ENCODE assay signal across 1 cellular context in the genomic region with DNA sequence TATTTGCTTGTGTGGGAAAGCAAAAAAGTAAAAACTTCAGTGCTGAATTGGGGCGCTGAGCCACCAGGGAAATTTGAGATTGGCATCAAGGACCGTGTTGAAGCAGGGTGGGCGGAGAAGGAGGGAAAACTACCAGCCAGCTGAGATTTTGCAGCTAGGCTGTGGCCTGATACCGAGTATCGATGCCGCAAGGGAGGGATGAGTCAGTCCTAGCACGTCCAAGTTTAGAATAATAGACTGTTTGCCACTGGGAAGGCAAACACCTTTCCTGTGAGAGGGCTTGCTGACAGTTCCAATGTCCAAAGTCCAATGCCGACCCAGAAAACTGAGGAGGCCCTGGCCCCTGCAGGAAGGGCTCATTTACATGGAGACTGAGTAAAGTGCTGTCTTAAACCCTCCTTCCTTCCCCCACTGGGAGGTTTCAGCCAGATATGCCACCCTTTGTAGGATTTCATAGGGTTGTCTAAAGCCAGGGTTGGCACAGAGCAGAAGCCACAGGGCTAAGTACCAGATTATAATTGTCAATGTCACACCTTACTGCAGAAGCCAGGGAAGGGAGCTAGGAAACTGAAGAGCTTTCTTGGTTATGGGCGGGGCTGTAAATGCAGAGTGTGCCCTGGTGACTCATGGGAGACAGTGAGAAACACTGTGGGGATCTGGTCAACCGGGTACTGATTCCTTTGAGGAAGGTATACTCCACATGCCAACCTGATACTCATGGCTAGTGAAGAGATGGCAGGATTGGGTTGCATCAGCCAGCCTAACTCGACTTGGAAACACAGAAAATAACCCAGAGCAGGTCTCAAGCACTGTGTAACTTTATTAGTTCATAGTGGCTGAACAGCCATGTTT.
A peak's percentile ranks its signal among the peaks of the same experiment; 100 is the strongest.
TF ChIP-seq lines count a peak whose summit lies in the region.

No MANE protein-coding gene starts in this region.

TF ChIP-seq in K562, 482 proteins besides CTCF, POLR2A, EP300 and RAD21 (continued from another document and continues in another):
- TF ChIP-seq ZMIZ1 (IDR thresholded peaks at IDR 0.05; ENCODE audit: low read depth in 2 of 2, low read length in 2 of 2), result no peak
- no peak for TF ChIP-seq XRCC5 (IDR thresholded peaks at IDR 0.05; ENCODE audit: low read depth, low read length)
- TF ChIP-seq, protein P1, sequence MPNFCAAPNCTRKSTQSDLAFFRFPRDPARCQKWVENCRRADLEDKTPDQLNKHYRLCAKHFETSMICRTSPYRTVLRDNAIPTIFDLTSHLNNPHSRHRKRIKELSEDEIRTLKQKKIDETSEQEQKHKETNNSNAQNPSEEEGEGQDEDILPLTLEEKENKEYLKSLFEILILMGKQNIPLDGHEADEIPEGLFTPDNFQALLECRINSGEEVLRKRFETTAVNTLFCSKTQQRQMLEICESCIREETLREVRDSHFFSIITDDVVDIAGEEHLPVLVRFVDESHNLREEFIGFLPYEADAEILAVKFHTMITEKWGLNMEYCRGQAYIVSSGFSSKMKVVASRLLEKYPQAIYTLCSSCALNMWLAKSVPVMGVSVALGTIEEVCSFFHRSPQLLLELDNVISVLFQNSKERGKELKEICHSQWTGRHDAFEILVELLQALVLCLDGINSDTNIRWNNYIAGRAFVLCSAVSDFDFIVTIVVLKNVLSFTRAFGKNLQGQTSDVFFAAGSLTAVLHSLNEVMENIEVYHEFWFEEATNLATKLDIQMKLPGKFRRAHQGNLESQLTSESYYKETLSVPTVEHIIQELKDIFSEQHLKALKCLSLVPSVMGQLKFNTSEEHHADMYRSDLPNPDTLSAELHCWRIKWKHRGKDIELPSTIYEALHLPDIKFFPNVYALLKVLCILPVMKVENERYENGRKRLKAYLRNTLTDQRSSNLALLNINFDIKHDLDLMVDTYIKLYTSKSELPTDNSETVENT (CRISPR knock-in tag; IDR thresholded peaks at IDR 0.05), result no peak
- no peak for TF ChIP-seq ETS2 (tag; IDR thresholded peaks at IDR 0.05; ENCODE audit: borderline replicate concordance, poor library complexity, severe bottlenecking)
- TF ChIP-seq, protein P2, sequence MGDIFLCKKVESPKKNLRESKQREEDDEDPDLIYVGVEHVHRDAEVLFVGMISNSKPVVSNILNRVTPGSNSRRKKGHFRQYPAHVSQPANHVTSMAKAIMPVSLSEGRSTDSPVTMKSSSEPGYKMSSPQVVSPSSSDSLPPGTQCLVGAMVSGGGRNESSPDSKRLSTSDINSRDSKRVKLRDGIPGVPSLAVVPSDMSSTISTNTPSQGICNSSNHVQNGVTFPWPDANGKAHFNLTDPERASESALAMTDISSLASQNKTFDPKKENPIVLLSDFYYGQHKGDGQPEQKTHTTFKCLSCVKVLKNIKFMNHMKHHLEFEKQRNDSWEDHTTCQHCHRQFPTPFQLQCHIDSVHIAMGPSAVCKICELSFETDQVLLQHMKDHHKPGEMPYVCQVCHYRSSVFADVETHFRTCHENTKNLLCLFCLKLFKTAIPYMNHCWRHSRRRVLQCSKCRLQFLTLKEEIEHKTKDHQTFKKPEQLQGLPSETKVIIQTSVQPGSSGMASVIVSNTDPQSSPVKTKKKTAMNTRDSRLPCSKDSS (IDR thresholded peaks at IDR 0.05; ENCODE audit: low read depth, partially characterized antibody), result no peak
- TF ChIP-seq ARNT (IDR thresholded peaks at IDR 0.05), result no peak; a peak in 1 of 4 replicates
- TF ChIP-seq, protein P3, sequence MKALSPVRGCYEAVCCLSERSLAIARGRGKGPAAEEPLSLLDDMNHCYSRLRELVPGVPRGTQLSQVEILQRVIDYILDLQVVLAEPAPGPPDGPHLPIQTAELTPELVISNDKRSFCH (CRISPR knock-in tag; IDR thresholded peaks at IDR 0.05), result no peak
- TF ChIP-seq, protein P3 (tag; IDR thresholded peaks at IDR 0.05), result peak; percentile 83
- TF ChIP-seq ELF1 (tag; IDR thresholded peaks at IDR 0.05), result no peak; the same call in 1 of the 2 replicates
- peak in 1 of 3 experiments; percentile 59; a peak in 1 of 6 replicates for TF ChIP-seq ZBTB11 (CRISPR knock-in tag; IDR thresholded peaks at IDR 0.05)
- TF ChIP-seq E2F3 (CRISPR knock-in tag; IDR thresholded peaks at IDR 0.05), result no peak
- peak; percentile 84 for TF ChIP-seq ZNF766 (CRISPR knock-in tag; conservative IDR thresholded peaks at IDR 0.05)
- TF ChIP-seq ZBTB17 (CRISPR knock-in tag; IDR thresholded peaks at IDR 0.05), result 0 out of 2 replicates have a peak, but pooled peaks have one; percentile 50
- TF ChIP-seq NCOA2 (IDR thresholded peaks at IDR 0.05; ENCODE audit: partially characterized antibody in 2 of 2), result no peak
- TF ChIP-seq PTBP1 (IDR thresholded peaks at IDR 0.05; ENCODE audit: low read depth, low read length), result no peak
- no peak for TF ChIP-seq JUNB (CRISPR knock-in tag; conservative IDR thresholded peaks at IDR 0.05)
- 0 out of 2 replicates have a peak, but pooled peaks have one; percentile 20 for TF ChIP-seq NFRKB (IDR thresholded peaks at IDR 0.05; ENCODE audit: low read depth)
- peak; percentile 53; the same call in 1 of the 2 replicates for TF ChIP-seq STAT5A (IDR thresholded peaks at IDR 0.05; ENCODE audit: borderline replicate concordance, low read length)
- TF ChIP-seq CAMTA2 (CRISPR knock-in tag; conservative IDR thresholded peaks at IDR 0.05), result no peak
- TF ChIP-seq, protein P4, sequence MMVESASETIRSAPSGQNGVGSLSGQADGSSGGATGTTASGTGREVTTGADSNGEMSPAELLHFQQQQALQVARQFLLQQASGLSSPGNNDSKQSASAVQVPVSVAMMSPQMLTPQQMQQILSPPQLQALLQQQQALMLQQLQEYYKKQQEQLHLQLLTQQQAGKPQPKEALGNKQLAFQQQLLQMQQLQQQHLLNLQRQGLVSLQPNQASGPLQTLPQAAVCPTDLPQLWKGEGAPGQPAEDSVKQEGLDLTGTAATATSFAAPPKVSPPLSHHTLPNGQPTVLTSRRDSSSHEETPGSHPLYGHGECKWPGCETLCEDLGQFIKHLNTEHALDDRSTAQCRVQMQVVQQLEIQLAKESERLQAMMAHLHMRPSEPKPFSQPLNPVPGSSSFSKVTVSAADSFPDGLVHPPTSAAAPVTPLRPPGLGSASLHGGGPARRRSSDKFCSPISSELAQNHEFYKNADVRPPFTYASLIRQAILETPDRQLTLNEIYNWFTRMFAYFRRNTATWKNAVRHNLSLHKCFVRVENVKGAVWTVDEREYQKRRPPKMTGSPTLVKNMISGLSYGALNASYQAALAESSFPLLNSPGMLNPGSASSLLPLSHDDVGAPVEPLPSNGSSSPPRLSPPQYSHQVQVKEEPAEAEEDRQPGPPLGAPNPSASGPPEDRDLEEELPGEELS (CRISPR knock-in tag; IDR thresholded peaks at IDR 0.05; ENCODE audit: borderline replicate concordance), result no peak
- TF ChIP-seq TBL1XR1 (IDR thresholded peaks at IDR 0.05; ENCODE audit: low read length in 2 of 2), result peak in 1 of 2 experiments; percentile 54; a peak in 1 of 4 replicates
- no peak for TF ChIP-seq ZC3H8 (IDR thresholded peaks at IDR 0.05)
- TF ChIP-seq NFE2L1 (tag; IDR thresholded peaks at IDR 0.05; ENCODE audit: borderline replicate concordance, low read depth), result no peak
- TF ChIP-seq, protein P5, sequence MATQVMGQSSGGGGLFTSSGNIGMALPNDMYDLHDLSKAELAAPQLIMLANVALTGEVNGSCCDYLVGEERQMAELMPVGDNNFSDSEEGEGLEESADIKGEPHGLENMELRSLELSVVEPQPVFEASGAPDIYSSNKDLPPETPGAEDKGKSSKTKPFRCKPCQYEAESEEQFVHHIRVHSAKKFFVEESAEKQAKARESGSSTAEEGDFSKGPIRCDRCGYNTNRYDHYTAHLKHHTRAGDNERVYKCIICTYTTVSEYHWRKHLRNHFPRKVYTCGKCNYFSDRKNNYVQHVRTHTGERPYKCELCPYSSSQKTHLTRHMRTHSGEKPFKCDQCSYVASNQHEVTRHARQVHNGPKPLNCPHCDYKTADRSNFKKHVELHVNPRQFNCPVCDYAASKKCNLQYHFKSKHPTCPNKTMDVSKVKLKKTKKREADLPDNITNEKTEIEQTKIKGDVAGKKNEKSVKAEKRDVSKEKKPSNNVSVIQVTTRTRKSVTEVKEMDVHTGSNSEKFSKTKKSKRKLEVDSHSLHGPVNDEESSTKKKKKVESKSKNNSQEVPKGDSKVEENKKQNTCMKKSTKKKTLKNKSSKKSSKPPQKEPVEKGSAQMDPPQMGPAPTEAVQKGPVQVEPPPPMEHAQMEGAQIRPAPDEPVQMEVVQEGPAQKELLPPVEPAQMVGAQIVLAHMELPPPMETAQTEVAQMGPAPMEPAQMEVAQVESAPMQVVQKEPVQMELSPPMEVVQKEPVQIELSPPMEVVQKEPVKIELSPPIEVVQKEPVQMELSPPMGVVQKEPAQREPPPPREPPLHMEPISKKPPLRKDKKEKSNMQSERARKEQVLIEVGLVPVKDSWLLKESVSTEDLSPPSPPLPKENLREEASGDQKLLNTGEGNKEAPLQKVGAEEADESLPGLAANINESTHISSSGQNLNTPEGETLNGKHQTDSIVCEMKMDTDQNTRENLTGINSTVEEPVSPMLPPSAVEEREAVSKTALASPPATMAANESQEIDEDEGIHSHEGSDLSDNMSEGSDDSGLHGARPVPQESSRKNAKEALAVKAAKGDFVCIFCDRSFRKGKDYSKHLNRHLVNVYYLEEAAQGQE (CRISPR knock-in tag; IDR thresholded peaks at IDR 0.05; ENCODE audit: low read depth), result no peak
- TF ChIP-seq SRSF1 (IDR thresholded peaks at IDR 0.05; ENCODE audit: low read depth, low read length), result no peak
- TF ChIP-seq PHF8 (IDR thresholded peaks at IDR 0.05; ENCODE audit: borderline replicate concordance, low read length), result peak; percentile 16; the same call in 1 of the 2 replicates
- TF ChIP-seq POLR3G (IDR thresholded peaks at IDR 0.05; ENCODE audit: extremely low read depth, insufficient read length, insufficient replicate concordance), result no peak
- no peak; the same call in 1 of the 2 replicates for TF ChIP-seq RNF2 (IDR thresholded peaks at IDR 0.05)
- TF ChIP-seq, protein P6, sequence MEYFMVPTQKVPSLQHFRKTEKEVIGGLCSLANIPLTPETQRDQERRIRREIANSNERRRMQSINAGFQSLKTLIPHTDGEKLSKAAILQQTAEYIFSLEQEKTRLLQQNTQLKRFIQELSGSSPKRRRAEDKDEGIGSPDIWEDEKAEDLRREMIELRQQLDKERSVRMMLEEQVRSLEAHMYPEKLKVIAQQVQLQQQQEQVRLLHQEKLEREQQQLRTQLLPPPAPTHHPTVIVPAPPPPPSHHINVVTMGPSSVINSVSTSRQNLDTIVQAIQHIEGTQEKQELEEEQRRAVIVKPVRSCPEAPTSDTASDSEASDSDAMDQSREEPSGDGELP (CRISPR knock-in tag; IDR thresholded peaks at IDR 0.05; ENCODE audit: borderline replicate concordance), result peak; percentile 67; the same call in 1 of the 2 replicates
- no peak for TF ChIP-seq TAF15 (IDR thresholded peaks at IDR 0.05; ENCODE audit: low read depth, low read length)
- peak; percentile 11 for TF ChIP-seq TAF1 (IDR thresholded peaks at IDR 0.05; ENCODE audit: control insufficient read depth, extremely low read depth, insufficient read depth, low read length, severe bottlenecking)
- no peak; the same call in 1 of the 2 replicates for TF ChIP-seq MEF2D (tag; conservative IDR thresholded peaks at IDR 0.05; ENCODE audit: low read depth)
- TF ChIP-seq TOE1 (IDR thresholded peaks at IDR 0.05; ENCODE audit: borderline replicate concordance), result no peak
- TF ChIP-seq TOE1 (CRISPR knock-in tag; IDR thresholded peaks at IDR 0.05; ENCODE audit: borderline replicate concordance, low read depth), result no peak
- TF ChIP-seq GATAD2A (IDR thresholded peaks at IDR 0.05), result peak; percentile 10; the same call in 1 of the 2 replicates
- peak; percentile 66; the same call in 1 of the 2 replicates for TF ChIP-seq HDAC2 (IDR thresholded peaks at IDR 0.05)
- TF ChIP-seq RB1 (IDR thresholded peaks at IDR 0.05; ENCODE audit: low read depth), result no peak
- TF ChIP-seq, protein P7, sequence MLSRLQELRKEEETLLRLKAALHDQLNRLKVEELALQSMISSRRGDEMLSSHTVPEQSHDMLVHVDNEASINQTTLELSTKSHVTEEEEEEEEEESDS (CRISPR knock-in tag; IDR thresholded peaks at IDR 0.05), result peak; percentile 69; the same call in 1 of the 2 replicates
- no peak for TF ChIP-seq KLF10 (CRISPR knock-in tag; IDR thresholded peaks at IDR 0.05)
